1 cellular context compared by ENCODE assay signal in the genomic region with DNA sequence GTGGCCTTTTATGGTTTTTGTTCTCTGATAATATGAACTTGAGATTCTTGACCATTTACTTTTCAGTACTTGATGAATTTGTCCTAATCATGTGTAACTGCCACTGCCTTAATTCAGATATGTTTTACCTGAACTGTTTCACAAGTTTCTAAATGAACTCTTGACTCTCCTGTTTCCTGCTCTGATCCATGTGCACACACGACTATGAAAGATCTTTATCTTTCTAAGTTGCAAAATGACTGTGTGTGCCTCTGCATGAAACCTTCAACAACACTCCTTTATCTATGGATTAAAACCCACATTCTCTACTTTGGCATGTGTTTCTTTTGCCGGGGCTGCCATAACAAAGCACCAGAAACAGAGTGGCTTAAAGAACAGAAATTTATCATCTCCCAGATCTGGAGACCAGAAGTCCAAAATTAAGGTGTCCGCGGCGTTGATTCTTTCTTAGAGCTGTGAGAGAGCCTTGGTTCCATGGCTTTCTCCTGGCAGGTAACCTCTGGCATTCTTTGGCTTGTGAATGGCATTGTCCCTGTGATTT.
TF ChIP-seq lines count a peak whose summit lies in the region.

No MANE protein-coding gene starts in this region.

TF ChIP-seq in GM12878, 131 proteins besides CTCF, POLR2A, EP300 and RAD21 (continued from another document):
- TF ChIP-seq, protein P1, sequence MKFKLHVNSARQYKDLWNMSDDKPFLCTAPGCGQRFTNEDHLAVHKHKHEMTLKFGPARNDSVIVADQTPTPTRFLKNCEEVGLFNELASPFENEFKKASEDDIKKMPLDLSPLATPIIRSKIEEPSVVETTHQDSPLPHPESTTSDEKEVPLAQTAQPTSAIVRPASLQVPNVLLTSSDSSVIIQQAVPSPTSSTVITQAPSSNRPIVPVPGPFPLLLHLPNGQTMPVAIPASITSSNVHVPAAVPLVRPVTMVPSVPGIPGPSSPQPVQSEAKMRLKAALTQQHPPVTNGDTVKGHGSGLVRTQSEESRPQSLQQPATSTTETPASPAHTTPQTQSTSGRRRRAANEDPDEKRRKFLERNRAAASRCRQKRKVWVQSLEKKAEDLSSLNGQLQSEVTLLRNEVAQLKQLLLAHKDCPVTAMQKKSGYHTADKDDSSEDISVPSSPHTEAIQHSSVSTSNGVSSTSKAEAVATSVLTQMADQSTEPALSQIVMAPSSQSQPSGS (IDR thresholded peaks at IDR 0.05; ENCODE audit: low read length) = no peak
- no peak for TF ChIP-seq HDAC2 (IDR thresholded peaks at IDR 0.05)
- no peak for TF ChIP-seq DPF2 (IDR thresholded peaks at IDR 0.05)
- TF ChIP-seq, protein P2, sequence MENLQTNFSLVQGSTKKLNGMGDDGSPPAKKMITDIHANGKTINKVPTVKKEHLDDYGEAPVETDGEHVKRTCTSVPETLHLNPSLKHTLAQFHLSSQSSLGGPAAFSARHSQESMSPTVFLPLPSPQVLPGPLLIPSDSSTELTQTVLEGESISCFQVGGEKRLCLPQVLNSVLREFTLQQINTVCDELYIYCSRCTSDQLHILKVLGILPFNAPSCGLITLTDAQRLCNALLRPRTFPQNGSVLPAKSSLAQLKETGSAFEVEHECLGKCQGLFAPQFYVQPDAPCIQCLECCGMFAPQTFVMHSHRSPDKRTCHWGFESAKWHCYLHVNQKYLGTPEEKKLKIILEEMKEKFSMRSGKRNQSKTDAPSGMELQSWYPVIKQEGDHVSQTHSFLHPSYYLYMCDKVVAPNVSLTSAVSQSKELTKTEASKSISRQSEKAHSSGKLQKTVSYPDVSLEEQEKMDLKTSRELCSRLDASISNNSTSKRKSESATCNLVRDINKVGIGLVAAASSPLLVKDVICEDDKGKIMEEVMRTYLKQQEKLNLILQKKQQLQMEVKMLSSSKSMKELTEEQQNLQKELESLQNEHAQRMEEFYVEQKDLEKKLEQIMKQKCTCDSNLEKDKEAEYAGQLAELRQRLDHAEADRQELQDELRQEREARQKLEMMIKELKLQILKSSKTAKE (IDR thresholded peaks at IDR 0.05; ENCODE audit: low read depth, poor library complexity, severe bottlenecking) = no peak
- TF ChIP-seq ZNF622 (IDR thresholded peaks at IDR 0.05) = no peak
- peak in 1 of 2 experiments; percentile 61; a peak in 1 of 4 replicates for TF ChIP-seq ETV6 (conservative IDR thresholded peaks at IDR 0.05 in 1 of 2, IDR thresholded peaks at IDR 0.05 in 1 of 2; ENCODE audit: borderline replicate concordance in 1 of 2, low read depth in 1 of 2)
- peak; percentile 53; the same call in 1 of the 2 replicates for TF ChIP-seq EED (IDR thresholded peaks at IDR 0.05; ENCODE audit: low read depth)
- no peak for TF ChIP-seq RFX5 (IDR thresholded peaks at IDR 0.05; ENCODE audit: low read depth, low read length)
- no peak for TF ChIP-seq CREB1 (IDR thresholded peaks at IDR 0.05; ENCODE audit: low read depth)
- TF ChIP-seq, protein P3, sequence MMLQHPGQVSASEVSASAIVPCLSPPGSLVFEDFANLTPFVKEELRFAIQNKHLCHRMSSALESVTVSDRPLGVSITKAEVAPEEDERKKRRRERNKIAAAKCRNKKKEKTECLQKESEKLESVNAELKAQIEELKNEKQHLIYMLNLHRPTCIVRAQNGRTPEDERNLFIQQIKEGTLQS (IDR thresholded peaks at IDR 0.05; ENCODE audit: borderline replicate concordance, extremely low read depth, low read depth, low read length) = no peak
- TF ChIP-seq ATF7 (IDR thresholded peaks at IDR 0.05; ENCODE audit: low read depth) = no peak
- TF ChIP-seq ASH2L (IDR thresholded peaks at IDR 0.05; ENCODE audit: borderline replicate concordance, low read depth) = no peak
- TF ChIP-seq RUNX3 (IDR thresholded peaks at IDR 0.05; ENCODE audit: low read length) = peak; percentile 28; the same call in 1 of the 2 replicates
- TF ChIP-seq BHLHE40 (IDR thresholded peaks at IDR 0.05; ENCODE audit: borderline replicate concordance in 1 of 2, low read depth in 2 of 2, low read length in 1 of 2) = peak; percentile 42 to 44; a peak in 2 of 4 replicates
- no peak for TF ChIP-seq POLR2AphosphoS2 (IDR thresholded peaks at IDR 0.05; ENCODE audit: low read depth, low read length)
- TF ChIP-seq ZNF24 (IDR thresholded peaks at IDR 0.05) = no peak
- TF ChIP-seq PML (IDR thresholded peaks at IDR 0.05; ENCODE audit: low read length) = no peak
- 0 out of 2 replicates have a peak, but pooled peaks have one; percentile 47 for TF ChIP-seq MEF2A (IDR thresholded peaks at IDR 0.05; ENCODE audit: insufficient read depth, low read depth, low read length)
- TF ChIP-seq, protein P4, sequence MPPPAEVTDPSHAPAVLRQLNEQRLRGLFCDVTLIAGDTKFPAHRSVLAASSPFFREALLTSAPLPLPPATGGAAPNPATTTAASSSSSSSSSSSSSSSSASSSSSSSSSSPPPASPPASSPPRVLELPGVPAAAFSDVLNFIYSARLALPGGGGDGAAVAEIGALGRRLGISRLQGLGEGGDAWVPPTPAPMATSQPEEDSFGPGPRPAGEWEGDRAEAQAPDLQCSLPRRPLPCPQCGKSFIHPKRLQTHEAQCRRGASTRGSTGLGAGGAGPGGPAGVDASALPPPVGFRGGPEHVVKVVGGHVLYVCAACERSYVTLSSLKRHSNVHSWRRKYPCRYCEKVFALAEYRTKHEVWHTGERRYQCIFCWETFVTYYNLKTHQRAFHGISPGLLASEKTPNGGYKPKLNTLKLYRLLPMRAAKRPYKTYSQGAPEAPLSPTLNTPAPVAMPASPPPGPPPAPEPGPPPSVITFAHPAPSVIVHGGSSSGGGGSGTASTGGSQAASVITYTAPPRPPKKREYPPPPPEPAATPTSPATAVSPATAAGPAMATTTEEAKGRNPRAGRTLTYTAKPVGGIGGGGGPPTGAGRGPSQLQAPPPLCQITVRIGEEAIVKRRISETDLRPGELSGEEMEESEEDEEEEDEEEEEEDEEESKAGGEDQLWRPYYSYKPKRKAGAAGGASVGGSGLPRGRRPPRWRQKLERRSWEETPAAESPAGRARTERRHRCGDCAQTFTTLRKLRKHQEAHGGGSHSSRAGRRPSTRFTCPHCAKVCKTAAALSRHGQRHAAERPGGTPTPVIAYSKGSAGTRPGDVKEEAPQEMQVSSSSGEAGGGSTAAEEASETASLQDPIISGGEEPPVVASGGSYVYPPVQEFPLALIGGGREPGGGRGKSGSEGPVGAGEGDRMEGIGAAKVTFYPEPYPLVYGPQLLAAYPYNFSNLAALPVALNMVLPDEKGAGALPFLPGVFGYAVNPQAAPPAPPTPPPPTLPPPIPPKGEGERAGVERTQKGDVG (CRISPR knock-in tag; IDR thresholded peaks at IDR 0.05) = no peak
- peak; percentile 81 for TF ChIP-seq JUNB (IDR thresholded peaks at IDR 0.05)
- TF ChIP-seq SMARCA5 (IDR thresholded peaks at IDR 0.05) = no peak
- no peak for TF ChIP-seq BRCA1 (IDR thresholded peaks at IDR 0.05; ENCODE audit: low read depth, low read length)
- no peak for TF ChIP-seq SREBF1 (IDR thresholded peaks at IDR 0.05; ENCODE audit: low read length)
- no peak for TF ChIP-seq NR2C1 (IDR thresholded peaks at IDR 0.05)
- no peak for TF ChIP-seq LARP7 (IDR thresholded peaks at IDR 0.05)
- no peak for TF ChIP-seq POU2F2 (IDR thresholded peaks at IDR 0.05; ENCODE audit: borderline replicate concordance, low read depth, low read length)
- TF ChIP-seq FOS (IDR thresholded peaks at IDR 0.05; ENCODE audit: borderline replicate concordance, extremely low read depth, insufficient read length) = no peak
- peak; percentile 44; the same call in 1 of the 2 replicates for TF ChIP-seq IRF4 (IDR thresholded peaks at IDR 0.05; ENCODE audit: low read depth, low read length)
- no peak for TF ChIP-seq NR2C2 (IDR thresholded peaks at IDR 0.05; ENCODE audit: borderline replicate concordance, control insufficient read depth, insufficient read length, low read depth)
- TF ChIP-seq CEBPB (IDR thresholded peaks at IDR 0.05; ENCODE audit: borderline replicate concordance in 1 of 2, low read depth in 2 of 2, low read length in 2 of 2) = peak in 1 of 2 experiments; percentile 56; a peak in 1 of 4 replicates
- no peak for TF ChIP-seq RB1 (IDR thresholded peaks at IDR 0.05; ENCODE audit: borderline replicate concordance)
- no peak for TF ChIP-seq SP1 (IDR thresholded peaks at IDR 0.05; ENCODE audit: low read depth, low read length)
- TF ChIP-seq ESRRA (IDR thresholded peaks at IDR 0.05; ENCODE audit: low read length) = no peak
- TF ChIP-seq, protein P5, sequence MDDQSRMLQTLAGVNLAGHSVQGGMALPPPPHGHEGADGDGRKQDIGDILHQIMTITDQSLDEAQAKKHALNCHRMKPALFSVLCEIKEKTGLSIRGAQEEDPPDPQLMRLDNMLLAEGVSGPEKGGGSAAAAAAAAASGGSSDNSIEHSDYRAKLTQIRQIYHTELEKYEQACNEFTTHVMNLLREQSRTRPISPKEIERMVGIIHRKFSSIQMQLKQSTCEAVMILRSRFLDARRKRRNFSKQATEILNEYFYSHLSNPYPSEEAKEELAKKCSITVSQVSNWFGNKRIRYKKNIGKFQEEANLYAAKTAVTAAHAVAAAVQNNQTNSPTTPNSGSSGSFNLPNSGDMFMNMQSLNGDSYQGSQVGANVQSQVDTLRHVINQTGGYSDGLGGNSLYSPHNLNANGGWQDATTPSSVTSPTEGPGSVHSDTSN (IDR thresholded peaks at IDR 0.05; ENCODE audit: insufficient replicate concordance, low read depth, low read length) = no peak
- no peak for TF ChIP-seq KDM1A (IDR thresholded peaks at IDR 0.05; ENCODE audit: borderline replicate concordance)
- TF ChIP-seq IKZF2 (IDR thresholded peaks at IDR 0.05) = 0 out of 4 replicates have a peak, but pooled peaks of 1 of the 2 experiments have one; percentile 20
- TF ChIP-seq NFXL1 (IDR thresholded peaks at IDR 0.05; ENCODE audit: borderline replicate concordance) = no peak
- TF ChIP-seq IKZF1 (conservative IDR thresholded peaks at IDR 0.05) = 0 out of 2 replicates have a peak, but pooled peaks have one; percentile 39
- TF ChIP-seq, protein P6, sequence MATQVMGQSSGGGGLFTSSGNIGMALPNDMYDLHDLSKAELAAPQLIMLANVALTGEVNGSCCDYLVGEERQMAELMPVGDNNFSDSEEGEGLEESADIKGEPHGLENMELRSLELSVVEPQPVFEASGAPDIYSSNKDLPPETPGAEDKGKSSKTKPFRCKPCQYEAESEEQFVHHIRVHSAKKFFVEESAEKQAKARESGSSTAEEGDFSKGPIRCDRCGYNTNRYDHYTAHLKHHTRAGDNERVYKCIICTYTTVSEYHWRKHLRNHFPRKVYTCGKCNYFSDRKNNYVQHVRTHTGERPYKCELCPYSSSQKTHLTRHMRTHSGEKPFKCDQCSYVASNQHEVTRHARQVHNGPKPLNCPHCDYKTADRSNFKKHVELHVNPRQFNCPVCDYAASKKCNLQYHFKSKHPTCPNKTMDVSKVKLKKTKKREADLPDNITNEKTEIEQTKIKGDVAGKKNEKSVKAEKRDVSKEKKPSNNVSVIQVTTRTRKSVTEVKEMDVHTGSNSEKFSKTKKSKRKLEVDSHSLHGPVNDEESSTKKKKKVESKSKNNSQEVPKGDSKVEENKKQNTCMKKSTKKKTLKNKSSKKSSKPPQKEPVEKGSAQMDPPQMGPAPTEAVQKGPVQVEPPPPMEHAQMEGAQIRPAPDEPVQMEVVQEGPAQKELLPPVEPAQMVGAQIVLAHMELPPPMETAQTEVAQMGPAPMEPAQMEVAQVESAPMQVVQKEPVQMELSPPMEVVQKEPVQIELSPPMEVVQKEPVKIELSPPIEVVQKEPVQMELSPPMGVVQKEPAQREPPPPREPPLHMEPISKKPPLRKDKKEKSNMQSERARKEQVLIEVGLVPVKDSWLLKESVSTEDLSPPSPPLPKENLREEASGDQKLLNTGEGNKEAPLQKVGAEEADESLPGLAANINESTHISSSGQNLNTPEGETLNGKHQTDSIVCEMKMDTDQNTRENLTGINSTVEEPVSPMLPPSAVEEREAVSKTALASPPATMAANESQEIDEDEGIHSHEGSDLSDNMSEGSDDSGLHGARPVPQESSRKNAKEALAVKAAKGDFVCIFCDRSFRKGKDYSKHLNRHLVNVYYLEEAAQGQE (IDR thresholded peaks at IDR 0.05; ENCODE audit: low read depth, low read length) = no peak
- no peak for TF ChIP-seq ZNF217 (IDR thresholded peaks at IDR 0.05)
- no peak for TF ChIP-seq TCF3 (IDR thresholded peaks at IDR 0.05; ENCODE audit: borderline replicate concordance, insufficient read depth, low read depth, low read length)
- TF ChIP-seq JUND (IDR thresholded peaks at IDR 0.05; ENCODE audit: low read depth, low read length) = no peak
- no peak for TF ChIP-seq ZNF207 (IDR thresholded peaks at IDR 0.05; ENCODE audit: borderline replicate concordance)
- no peak for TF ChIP-seq CHD1 (IDR thresholded peaks at IDR 0.05; ENCODE audit: low read depth, low read length)
- TF ChIP-seq, protein P7, sequence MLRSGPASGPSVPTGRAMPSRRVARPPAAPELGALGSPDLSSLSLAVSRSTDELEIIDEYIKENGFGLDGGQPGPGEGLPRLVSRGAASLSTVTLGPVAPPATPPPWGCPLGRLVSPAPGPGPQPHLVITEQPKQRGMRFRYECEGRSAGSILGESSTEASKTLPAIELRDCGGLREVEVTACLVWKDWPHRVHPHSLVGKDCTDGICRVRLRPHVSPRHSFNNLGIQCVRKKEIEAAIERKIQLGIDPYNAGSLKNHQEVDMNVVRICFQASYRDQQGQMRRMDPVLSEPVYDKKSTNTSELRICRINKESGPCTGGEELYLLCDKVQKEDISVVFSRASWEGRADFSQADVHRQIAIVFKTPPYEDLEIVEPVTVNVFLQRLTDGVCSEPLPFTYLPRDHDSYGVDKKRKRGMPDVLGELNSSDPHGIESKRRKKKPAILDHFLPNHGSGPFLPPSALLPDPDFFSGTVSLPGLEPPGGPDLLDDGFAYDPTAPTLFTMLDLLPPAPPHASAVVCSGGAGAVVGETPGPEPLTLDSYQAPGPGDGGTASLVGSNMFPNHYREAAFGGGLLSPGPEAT (IDR thresholded peaks at IDR 0.05; ENCODE audit: low read depth) = no peak
- TF ChIP-seq SREBF2 (IDR thresholded peaks at IDR 0.05; ENCODE audit: low read length) = no peak
- no peak for TF ChIP-seq PAX5 (IDR thresholded peaks at IDR 0.05; ENCODE audit: borderline replicate concordance, low read depth, low read length)
- no peak for TF ChIP-seq ZNF384 (IDR thresholded peaks at IDR 0.05; ENCODE audit: borderline replicate concordance, low read depth, low read length)
- TF ChIP-seq SRF (IDR thresholded peaks at IDR 0.05; ENCODE audit: low read depth in 2 of 2, low read length in 2 of 2) = no peak
- TF ChIP-seq, protein P8, sequence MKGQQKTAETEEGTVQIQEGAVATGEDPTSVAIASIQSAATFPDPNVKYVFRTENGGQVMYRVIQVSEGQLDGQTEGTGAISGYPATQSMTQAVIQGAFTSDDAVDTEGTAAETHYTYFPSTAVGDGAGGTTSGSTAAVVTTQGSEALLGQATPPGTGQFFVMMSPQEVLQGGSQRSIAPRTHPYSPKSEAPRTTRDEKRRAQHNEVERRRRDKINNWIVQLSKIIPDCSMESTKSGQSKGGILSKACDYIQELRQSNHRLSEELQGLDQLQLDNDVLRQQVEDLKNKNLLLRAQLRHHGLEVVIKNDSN (IDR thresholded peaks at IDR 0.05; ENCODE audit: borderline replicate concordance, extremely low read length, insufficient read depth, low read depth, low read length) = no peak
- no peak for TF ChIP-seq TBL1XR1 (IDR thresholded peaks at IDR 0.05; ENCODE audit: low read depth, low read length)
- no peak for TF ChIP-seq ZBED1 (IDR thresholded peaks at IDR 0.05; ENCODE audit: borderline replicate concordance)
- no peak for TF ChIP-seq FOXM1 (IDR thresholded peaks at IDR 0.05; ENCODE audit: low read depth, low read length)
- no peak for TF ChIP-seq GABPA (IDR thresholded peaks at IDR 0.05; ENCODE audit: low read depth)
